3 cellular contexts compared by ENCODE assay signal in genomic region chr6:132931313-132931712, GRCh38.
TF ChIP-seq lines count a peak whose summit lies in the region.

No MANE protein-coding gene starts in this region.

TF ChIP-seq in IMR-90, 13 proteins besides CTCF, POLR2A, EP300 and RAD21 (continued from another document):
- peak; percentile 68 for TF ChIP-seq MAFK (IDR thresholded peaks at IDR 0.05; ENCODE audit: low read depth, low read length)
TF ChIP-seq in IMR-90: peak in this region for 1.

TF ChIP-seq in K562, 482 proteins besides CTCF, POLR2A, EP300 and RAD21:
- TF ChIP-seq CREB5 (CRISPR knock-in tag; IDR thresholded peaks at IDR 0.05) (no peak), TAL1 (IDR thresholded peaks at IDR 0.05) (no peak), ZNF316 (IDR thresholded peaks at IDR 0.05) (peak; percentile 54)

TF ChIP-seq in neural cell, 6 proteins besides CTCF, POLR2A, EP300 and RAD21 (continued from another document):
- TF ChIP-seq REST (IDR thresholded peaks at IDR 0.05; ENCODE audit: borderline replicate concordance) (no peak), POLR2AphosphoS5 (IDR thresholded peaks at IDR 0.05) (no peak), TAF1 (IDR thresholded peaks at IDR 0.05; ENCODE audit: low read depth) (no peak), MXI1 (conservative IDR thresholded peaks at IDR 0.05; ENCODE audit: poor library complexity, severe bottlenecking) (no peak)
